23 cellular contexts compared by ENCODE assay signal in genomic region chr18:2895391-2895790, GRCh38. TPM values are rescaled to one million over a fixed set of nuclear protein-coding genes. Genes with fewer than 3 reads are reported as not detected.
"Had no signal": no experiment of that assay in that cellular context is flagged by ENCODE, and none has a peak within 500 bp of the region (broad histone marks: within the 10 kb centered on the region; RNA-seq: fewer than 3 reads in every experiment).

No MANE protein-coding gene starts in this region.

- H3K4me3 Mint-ChIP-seq: activated T-helper 1 cell treated with anti-CD3 and anti-CD28 coated beads, Interleukin-12 subunit alpha, Interleukin-12 subunit beta, Interleukin-2, Interleukin-4 antibody, amounts not matched to agents 30 ng/mL and 10 ng/mL and 1 ng/mL, durations not matched to agents 14 hours and 24 hours and 36 hours; central memory CD8-positive, alpha-beta T cell; naive B cell; stimulated activated naive CD8-positive, alpha-beta T cell treated with anti-CD3 and anti-CD28 coated beads, Interleukin-15, Interleukin-2, amounts not matched to agents 100 ng/mL and 50 ng/mL, for 24 hours had no signal

- H3K9me3 Mint-ChIP-seq: central memory CD8-positive, alpha-beta T cell had no signal

- H3K9me3 ChIP-seq: ascending aorta, esophagus muscularis mucosa, mucosa of descending colon, thyroid gland had no signal

- H3K27ac Mint-ChIP-seq: activated T-helper 1 cell treated with anti-CD3 and anti-CD28 coated beads, Interleukin-12 subunit alpha, Interleukin-12 subunit beta, Interleukin-2, Interleukin-4 antibody, amounts not matched to agents 30 ng/mL and 10 ng/mL and 1 ng/mL, durations not matched to agents 14 hours and 24 hours and 36 hours; naive B cell; progenitor cell of endocrine pancreas; stimulated activated naive CD8-positive, alpha-beta T cell treated with anti-CD3 and anti-CD28 coated beads, Interleukin-15, Interleukin-2, amounts not matched to agents 100 ng/mL and 50 ng/mL, for 24 hours had no signal

- H3K27ac ChIP-seq: ascending aorta, brain microvascular endothelial cell, esophagus muscularis mucosa, thyroid gland had no signal

- H3K4me3 ChIP-seq: ascending aorta, esophagus muscularis mucosa, mucosa of descending colon, thyroid gland had no signal

- H3K27me3 Mint-ChIP-seq: central memory CD8-positive, alpha-beta T cell; progenitor cell of endocrine pancreas; stimulated activated naive CD8-positive, alpha-beta T cell treated with anti-CD3 and anti-CD28 coated beads, Interleukin-15, Interleukin-2, amounts not matched to agents 100 ng/mL and 50 ng/mL, for 24 hours had no signal

- DNase-seq: activated CD4-positive, alpha-beta T cell treated with anti-CD3 and anti-CD28 coated beads for 4 hours; activated CD4-positive, alpha-beta T cell treated with anti-CD3 and anti-CD28 coated beads, Interleukin-2, amount 50 U/mL, for 48 hours; activated CD4-positive, CD25-positive, alpha-beta regulatory T cell; brain microvascular endothelial cell; effector memory CD4-positive, alpha-beta T cell; hypothalamus; mesenchymal stem cell; mucosa of descending colon; naive B cell; retina; stimulated activated CD4-positive, alpha-beta T cell treated with anti-CD3 and anti-CD28 coated beads, Interleukin-12 subunit alpha, Interleukin-12 subunit beta, amount 100 ng/mL, for 4 hours; stimulated activated CD4-positive, alpha-beta T cell treated with anti-CD3 and anti-CD28 coated beads, Interleukin-4, amount 100 ng/mL, for 4 hours; substantia nigra; T-helper 1 cell; thyroid gland had no signal

- H3K27me3 ChIP-seq: ascending aorta, brain microvascular endothelial cell, thyroid gland had no signal

- H3K36me3 ChIP-seq: brain microvascular endothelial cell, thyroid gland had no signal

- ATAC-seq: activated naive CD4-positive, alpha-beta T cell treated with anti-CD3 and anti-CD28 coated beads, Interleukin-2, amount 50 U/mL, for 72 hours; mucosa of descending colon had no signal

RNA-seq across cellular contexts. Expression of gene EMILIN2, which starts 48.6 kb away (rescaled TPM):
- polyA plus RNA-seq: neural cell had no signal
